Comparison of ENCODE assay signal across 25 cellular contexts in genomic region chr5:90342576-90342975, GRCh38.
"Had no signal": no experiment of that assay in that cellular context is flagged by ENCODE, and none has a peak within 500 bp of the region (broad histone marks: within the 10 kb centered on the region; RNA-seq: fewer than 3 reads in every experiment).

No MANE protein-coding gene starts in this region.

- H3K27me3 Mint-ChIP-seq: dendritic cell treated with granulocyte-macrophage colony-stimulating factor and Interleukin-4, amounts not matched to agents 40 ng/mL and 50 ng/mL, for 4 days had no signal

- H3K4me2 ChIP-seq: hepatocyte had no signal

- H3K27ac ChIP-seq: colonic mucosa, coronary artery, dorsolateral prefrontal cortex, epithelial cell of prostate, esophagus muscularis mucosa, esophagus squamous epithelium, foreskin keratinocyte, gastrocnemius medialis, gastroesophageal sphincter, heart left ventricle, heart right ventricle, hepatocyte had no signal

- H3K79me2 ChIP-seq: hepatocyte had no signal

- ATAC-seq: effector memory CD8-positive, alpha-beta T cell; esophagus mucosa; foreskin keratinocyte; gastrocnemius medialis; gastroesophageal sphincter; heart left ventricle; heart right ventricle had no signal

- H3K27me3 ChIP-seq: colonic mucosa, dorsolateral prefrontal cortex, esophagus muscularis mucosa, esophagus squamous epithelium, gastrocnemius medialis, gastroesophageal sphincter, heart left ventricle, heart right ventricle, hepatocyte had no signal

- H3K36me3 ChIP-seq: colonic mucosa, esophagus muscularis mucosa, esophagus squamous epithelium, gastrocnemius medialis, gastroesophageal sphincter, heart left ventricle, heart right ventricle had no signal

- H3K9me3 Mint-ChIP-seq: dendritic cell treated with granulocyte-macrophage colony-stimulating factor and Interleukin-4, amounts not matched to agents 40 ng/mL and 50 ng/mL, for 4 days; effector memory CD8-positive, alpha-beta T cell had no signal

- H3K4me3 Mint-ChIP-seq: dendritic cell treated with granulocyte-macrophage colony-stimulating factor and Interleukin-4, amounts not matched to agents 40 ng/mL and 50 ng/mL, for 4 days; effector memory CD8-positive, alpha-beta T cell; endodermal cell had no signal

- H3K4me3 ChIP-seq: colonic mucosa, coronary artery, dorsolateral prefrontal cortex, esophagus muscularis mucosa, esophagus squamous epithelium, gastrocnemius medialis, gastroesophageal sphincter, heart left ventricle, heart right ventricle, hepatocyte had no signal

- DNase-seq: colonic mucosa; cortex of kidney; dermis blood vessel endothelial cell; dorsolateral prefrontal cortex; effector CD4-positive, alpha-beta T cell; effector CD8-positive, alpha-beta T cell; effector memory CD8-positive, alpha-beta T cell; endodermal cell; erythroblast; esophagus squamous epithelium; foreskin fibroblast; foreskin keratinocyte; foreskin melanocyte; gastrocnemius medialis; glutamatergic neuron; head of caudate nucleus; heart left ventricle; heart right ventricle had no signal

- H3K9me3 ChIP-seq: colonic mucosa, esophagus muscularis mucosa, esophagus squamous epithelium, gastrocnemius medialis, gastroesophageal sphincter, heart left ventricle, heart right ventricle had no signal

- H2AFZ ChIP-seq: hepatocyte had no signal

- H3K4me1 ChIP-seq: colonic mucosa, esophagus muscularis mucosa, esophagus squamous epithelium, foreskin keratinocyte, gastrocnemius medialis, gastroesophageal sphincter, heart left ventricle, heart right ventricle had no signal

- H3K27ac Mint-ChIP-seq: dendritic cell treated with granulocyte-macrophage colony-stimulating factor and Interleukin-4, amounts not matched to agents 40 ng/mL and 50 ng/mL, for 4 days; effector memory CD8-positive, alpha-beta T cell; endodermal cell had no signal
